Comparison of ENCODE assay signal across 20 cellular contexts in genomic region chr1:175182347-175182746, GRCh38. TPM values are rescaled to one million over a fixed set of nuclear protein-coding genes. Genes with fewer than 3 reads are reported as not detected.
DNase-seq lines count a peak whose midpoint lies in the region; ATAC-seq and TF ChIP-seq lines count a peak whose summit lies in the region.
"Had no signal": no experiment of that assay in that cellular context is flagged by ENCODE, and none has a peak within 500 bp of the region (broad histone marks: within the 10 kb centered on the region; RNA-seq: fewer than 3 reads in every experiment).

No MANE protein-coding gene starts in this region.

- H3K27ac Mint-ChIP-seq in T-helper 2 cell treated with Interferon-gamma antibody and Interleukin-4, amounts not matched to agents 5 μg/mL and 100 μg/mL, for 36 hours, result peak overlapping the region; percentile 18
- H3K27ac Mint-ChIP-seq in T-cell, result peak overlapping the region in 1 of 2 donors; percentile 8
- peak overlapping the region; percentile 45 for H3K27ac Mint-ChIP-seq in activated T-helper 2 cell treated with anti-CD3 and anti-CD28 coated beads, Interferon-gamma antibody, Interleukin-2, Interleukin-4, amounts not matched to agents 10 μg/mL and 5 μg/mL and 100 μg/mL, durations not matched to agents 14 hours and 24 hours and 36 hours
- H3K27ac Mint-ChIP-seq in stimulated activated effector memory CD8-positive, alpha-beta T cell treated with anti-CD3 and anti-CD28 coated beads, Interleukin-12 subunit alpha, Interleukin-12 subunit beta, amount 100 ng/mL, for 72 hours, result peak overlapping the region; percentile 68
- H3K27ac Mint-ChIP-seq: HFFc6 had no signal

- no peak overlapping the region for H3K4me3 Mint-ChIP-seq in T-helper 2 cell treated with Interferon-gamma antibody and Interleukin-4, amounts not matched to agents 5 μg/mL and 100 μg/mL, for 36 hours
- peak overlapping the region in 2 of 3 donors; percentile 13 to 15 for H3K4me3 Mint-ChIP-seq in T-cell
- H3K4me3 Mint-ChIP-seq in activated T-helper 2 cell treated with anti-CD3 and anti-CD28 coated beads, Interferon-gamma antibody, Interleukin-2, Interleukin-4, amounts not matched to agents 10 μg/mL and 5 μg/mL and 100 μg/mL, durations not matched to agents 14 hours and 24 hours and 36 hours (ENCODE audit: low read depth), result no peak overlapping the region
- H3K4me3 Mint-ChIP-seq in stimulated activated effector memory CD8-positive, alpha-beta T cell treated with anti-CD3 and anti-CD28 coated beads, Interleukin-12 subunit alpha, Interleukin-12 subunit beta, amount 100 ng/mL, for 72 hours, result no peak overlapping the region
- H3K4me3 Mint-ChIP-seq: HFFc6 had no signal

- TF ChIP-seq CTCF in upper lobe of left lung (IDR thresholded peaks at IDR 0.05), result no peak

- H3K36me3 ChIP-seq in upper lobe of left lung, result peaks cover 0 to 29% (median under 1%) of the 10 kb centered on the region in 4 donors

- CTCF ChIA-PET in T-cell (lab: Charles Lee), result no interaction called here

- peaks cover 44 to 84% (median 70%) of the 10 kb centered on the region in 4 donors for H3K4me1 ChIP-seq in upper lobe of left lung

- no peak for DNase-seq in T-helper 2 cell treated with Interferon-gamma antibody and Interleukin-4, amounts not matched to agents 5 μg/mL and 100 μg/mL, for 36 hours (ENCODE audit: low spot score)
- DNase-seq in T-helper 2 cell (no peak), T-cell (no peak), upper lobe of left lung (no peak), T1000 (lab: John Stamatoyannopoulos, UW) (no peak), amygdala (lab: John Stamatoyannopoulos, UW) (no peak)
- DNase-seq in activated T-helper 2 cell treated with anti-CD3 and anti-CD28 coated beads, Interferon-gamma antibody, Interleukin-2, Interleukin-4, amounts not matched to agents 10 μg/mL and 5 μg/mL and 100 μg/mL, durations not matched to agents 14 hours and 24 hours and 36 hours (ENCODE audit: low spot score), result no peak
- DNase-seq in stimulated activated effector memory CD8-positive, alpha-beta T cell treated with anti-CD3 and anti-CD28 coated beads, Interleukin-12 subunit alpha, Interleukin-12 subunit beta, amount 100 ng/mL, for 72 hours (ENCODE audit: low spot score in 2 of 2), result no peak
- DNase-seq: GF-D8, HFFc6, Kasumi-1, NCI-H1105, NCI-H1694 treated with DMSO at 0.1 percent for 48 hours, NCI-H2107, NCI-H2227 treated with DMSO at 0.1 percent for 48 hours, NCI-H524 had no signal

- no peak for TF ChIP-seq EP300 in upper lobe of left lung (IDR thresholded peaks at IDR 0.05)

- POLR2A ChIA-PET in T-cell (lab: Charles Lee), result interaction anchor here in 1 of 2 donors (1.0 to 1.1 kb wide), 2 partner anchors 8 to 134 kb away, joined by 3 to 4 read pairs; no protein-coding TSS in a partner anchor

- no peaks in the 10 kb centered on the region for H3K9me3 ChIP-seq in upper lobe of left lung
- H3K9me3 ChIP-seq: BLaER1 had no signal

- intact Hi-C loops in activated T-helper 2 cell treated with anti-CD3 and anti-CD28 coated beads, Interferon-gamma antibody, Interleukin-2, Interleukin-4, amounts not matched to agents 10 μg/mL and 5 μg/mL and 100 μg/mL, durations not matched to agents 14 hours and 24 hours and 36 hours (cut with micrococcal nuclease), result no loop called here

- H3K27me3 Mint-ChIP-seq in T-helper 2 cell treated with Interferon-gamma antibody and Interleukin-4, amounts not matched to agents 5 μg/mL and 100 μg/mL, for 36 hours (ENCODE audit: low read depth), result no peaks in the 10 kb centered on the region
- no peaks in the 10 kb centered on the region for H3K27me3 Mint-ChIP-seq in T-cell
- no peaks in the 10 kb centered on the region for H3K27me3 Mint-ChIP-seq in activated T-helper 2 cell treated with anti-CD3 and anti-CD28 coated beads, Interferon-gamma antibody, Interleukin-2, Interleukin-4, amounts not matched to agents 10 μg/mL and 5 μg/mL and 100 μg/mL, durations not matched to agents 14 hours and 24 hours and 36 hours (ENCODE audit: low read depth)

- H3K27ac ChIP-seq in upper lobe of left lung, result peak overlapping the region in 1 of 4 donors; percentile 27
- H3K27ac ChIP-seq: 22Rv1, BLaER1 had no signal

- no peak overlapping the region for H3K4me3 ChIP-seq in upper lobe of left lung
- H3K4me3 ChIP-seq: BLaER1 had no signal

- no peaks in the 10 kb centered on the region for H3K27me3 ChIP-seq in upper lobe of left lung
- H3K27me3 ChIP-seq: BLaER1 had no signal

- 89 to 91% methylated on average over 4 of the region's 4 CpGs for WGBS in upper lobe of left lung, 2 donors

- peaks cover 66% of the 10 kb centered on the region for H3K4me1 Mint-ChIP-seq in T-helper 2 cell treated with Interferon-gamma antibody and Interleukin-4, amounts not matched to agents 5 μg/mL and 100 μg/mL, for 36 hours (ENCODE audit: low read depth)
- peaks cover 90 to 95% (median 94%) of the 10 kb centered on the region in 3 donors for H3K4me1 Mint-ChIP-seq in T-cell
- peaks cover 68% of the 10 kb centered on the region for H3K4me1 Mint-ChIP-seq in activated T-helper 2 cell treated with anti-CD3 and anti-CD28 coated beads, Interferon-gamma antibody, Interleukin-2, Interleukin-4, amounts not matched to agents 10 μg/mL and 5 μg/mL and 100 μg/mL, durations not matched to agents 14 hours and 24 hours and 36 hours (ENCODE audit: low read depth)
- H3K4me1 Mint-ChIP-seq in stimulated activated effector memory CD8-positive, alpha-beta T cell treated with anti-CD3 and anti-CD28 coated beads, Interleukin-12 subunit alpha, Interleukin-12 subunit beta, amount 100 ng/mL, for 72 hours, result peaks cover 87% of the 10 kb centered on the region

- H3K9me3 Mint-ChIP-seq in T-helper 2 cell treated with Interferon-gamma antibody and Interleukin-4, amounts not matched to agents 5 μg/mL and 100 μg/mL, for 36 hours, result no peaks in the 10 kb centered on the region
- no peaks in the 10 kb centered on the region for H3K9me3 Mint-ChIP-seq in T-cell
- no peaks in the 10 kb centered on the region for H3K9me3 Mint-ChIP-seq in activated T-helper 2 cell treated with anti-CD3 and anti-CD28 coated beads, Interferon-gamma antibody, Interleukin-2, Interleukin-4, amounts not matched to agents 10 μg/mL and 5 μg/mL and 100 μg/mL, durations not matched to agents 14 hours and 24 hours and 36 hours
- no peaks in the 10 kb centered on the region for H3K9me3 Mint-ChIP-seq in stimulated activated effector memory CD8-positive, alpha-beta T cell treated with anti-CD3 and anti-CD28 coated beads, Interleukin-12 subunit alpha, Interleukin-12 subunit beta, amount 100 ng/mL, for 72 hours
- H3K9me3 Mint-ChIP-seq: HFFc6 had no signal

- no peak for TF ChIP-seq POLR2A in upper lobe of left lung (IDR thresholded peaks at IDR 0.05)

- ATAC-seq in T-cell (replicated peaks in 1 of 4) (no peak), upper lobe of left lung (ENCODE audit: low FRiP score in 2 of 2) (no peak)
- ATAC-seq in stimulated activated effector memory CD8-positive, alpha-beta T cell treated with anti-CD3 and anti-CD28 coated beads, Interleukin-12 subunit alpha, Interleukin-12 subunit beta, amount 100 ng/mL, for 72 hours, result no peak
- ATAC-seq: HepG2, Panc1 had no signal

- H3K36me3 Mint-ChIP-seq in T-helper 2 cell treated with Interferon-gamma antibody and Interleukin-4, amounts not matched to agents 5 μg/mL and 100 μg/mL, for 36 hours (ENCODE audit: low read depth), result peaks cover 74% of the 10 kb centered on the region
- peaks cover 72% of the 10 kb centered on the region for H3K36me3 Mint-ChIP-seq in T-cell
- H3K36me3 Mint-ChIP-seq in activated T-helper 2 cell treated with anti-CD3 and anti-CD28 coated beads, Interferon-gamma antibody, Interleukin-2, Interleukin-4, amounts not matched to agents 10 μg/mL and 5 μg/mL and 100 μg/mL, durations not matched to agents 14 hours and 24 hours and 36 hours (ENCODE audit: low read depth), result peaks cover 81% of the 10 kb centered on the region
- peaks cover 25% of the 10 kb centered on the region for H3K36me3 Mint-ChIP-seq in stimulated activated effector memory CD8-positive, alpha-beta T cell treated with anti-CD3 and anti-CD28 coated beads, Interleukin-12 subunit alpha, Interleukin-12 subunit beta, amount 100 ng/mL, for 72 hours

RNA-seq across cellular contexts. Expression of gene KIAA0040, which starts 10.2 kb away (rescaled TPM):
- total RNA-seq in T-cell, result 10 to 100 TPM; 33.0 to 60.0 (median 50.5) TPM
- 30.0 and 35.3 TPM in 2 replicates for total RNA-seq in activated T-helper 2 cell treated with anti-CD3 and anti-CD28 coated beads, Interferon-gamma antibody, Interleukin-2, Interleukin-4, amounts not matched to agents 10 μg/mL and 5 μg/mL and 100 μg/mL, durations not matched to agents 14 hours and 24 hours and 36 hours
- 10 to 100 TPM; 23.0 to 58.7 (median 36.1) TPM for total RNA-seq in upper lobe of left lung
- total RNA-seq: HFFc6 had no signal

Comparison
In these comparisons a context has a peak if more than half of its experiments do, and no peak if none do; other contexts are left out.
1. H3K4me3 Mint-ChIP-seq: peak in T-cell (2 of 3); none in T-helper 2 cell treated with Interferon-gamma antibody and Interleukin-4, amounts not matched to agents 5 μg/mL and 100 μg/mL, for 36 hours (single experiment), activated T-helper 2 cell treated with anti-CD3 and anti-CD28 coated beads, Interferon-gamma antibody, Interleukin-2, Interleukin-4, amounts not matched to agents 10 μg/mL and 5 μg/mL and 100 μg/mL, durations not matched to agents 14 hours and 24 hours and 36 hours (single experiment) and stimulated activated effector memory CD8-positive, alpha-beta T cell treated with anti-CD3 and anti-CD28 coated beads, Interleukin-12 subunit alpha, Interleukin-12 subunit beta, amount 100 ng/mL, for 72 hours (single experiment).